ENCODE assay signal across 18 cellular contexts in the genomic region with DNA sequence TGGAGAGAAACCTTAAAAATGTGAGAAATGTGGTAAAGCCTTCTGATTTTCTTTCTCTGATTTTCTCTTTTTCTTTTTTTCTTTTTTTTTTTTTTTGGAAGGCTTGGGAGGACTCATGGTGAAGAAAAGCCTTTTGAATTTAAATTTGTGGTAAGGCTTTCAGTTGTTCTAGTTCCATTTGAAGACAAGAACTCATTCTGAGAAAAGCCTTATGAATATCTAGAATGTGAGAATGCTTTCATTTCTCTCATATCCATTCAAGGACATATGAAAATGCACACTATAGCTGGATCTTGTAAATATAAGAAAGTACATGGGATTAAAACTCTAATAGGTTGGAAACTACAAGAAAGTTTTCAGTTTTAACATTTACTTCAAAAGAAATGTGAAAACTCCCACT.
DNase-seq lines count a peak whose midpoint lies in the region; ATAC-seq and TF ChIP-seq lines count a peak whose summit lies in the region.
"Had no signal": no experiment of that assay in that cellular context is flagged by ENCODE, and none has a peak within 500 bp of the region (broad histone marks: within the 10 kb centered on the region; RNA-seq: fewer than 3 reads in every experiment).

No MANE protein-coding gene starts in this region.

- H3K4me3 Mint-ChIP-seq in activated T-helper 17 cell treated with anti-CD3 and anti-CD28 coated beads, Interleukin-2, amount 50 U/mL, for 72 hours = no peak overlapping the region
- H3K4me3 Mint-ChIP-seq in CD4-positive, alpha-beta T cell = no peak overlapping the region
- H3K4me3 Mint-ChIP-seq: CD4-positive, CD25-positive, alpha-beta regulatory T cell; H9 had no signal

- intact Hi-C loops in CD4-positive, alpha-beta T cell (cut with DNase I, micrococcal nuclease) = no loop called here

- no peak for DNase-seq in activated naive CD4-positive, alpha-beta T cell treated with anti-CD3 and anti-CD28 coated beads, Interleukin-2, amount 50 U/mL, for 16 hours
- no peak for DNase-seq in CD4-positive, alpha-beta T cell
- DNase-seq: 8988T; Calu3; CD4-positive, CD25-positive, alpha-beta regulatory T cell; DMS79; GOT3; H9; IMR-90; Kasumi-1; KBM-7 had no signal

- POLR2A ChIA-PET in CD4-positive, alpha-beta T cell (lab: Charles Lee) = no interaction called here

- no peaks in the 10 kb centered on the region for H3K36me3 Mint-ChIP-seq in activated T-helper 17 cell treated with anti-CD3 and anti-CD28 coated beads, Interleukin-2, amount 50 U/mL, for 72 hours (ENCODE audit: low read depth)
- no peaks in the 10 kb centered on the region for H3K36me3 Mint-ChIP-seq in CD4-positive, alpha-beta T cell (ENCODE audit: low read depth)
- H3K36me3 Mint-ChIP-seq: CD4-positive, CD25-positive, alpha-beta regulatory T cell had no signal

- ATAC-seq in GM18498 (IDR thresholded peaks at IDR 0.05; ENCODE audit: unreplicated experiment) (peak; percentile 45), GM21360 (IDR thresholded peaks at IDR 0.05; ENCODE audit: unreplicated experiment) (peak; percentile 70), HG03342 (IDR thresholded peaks at IDR 0.05; ENCODE audit: unreplicated experiment) (peak; percentile 40), GM21825 (IDR thresholded peaks at IDR 0.05; ENCODE audit: unreplicated experiment) (no peak)
- peak; percentile 9 for ATAC-seq in activated T-helper 17 cell treated with anti-CD3 and anti-CD28 coated beads, Interleukin-2, amount 50 U/mL, for 72 hours (replicated peaks)
- no peak for ATAC-seq in CD4-positive, alpha-beta T cell (ENCODE audit: poor library complexity)

- H3K4me1 Mint-ChIP-seq in activated T-helper 17 cell treated with anti-CD3 and anti-CD28 coated beads, Interleukin-2, amount 50 U/mL, for 72 hours = no peaks in the 10 kb centered on the region
- no peaks in the 10 kb centered on the region for H3K4me1 Mint-ChIP-seq in CD4-positive, alpha-beta T cell (ENCODE audit: low read depth)
- H3K4me1 Mint-ChIP-seq: CD4-positive, CD25-positive, alpha-beta regulatory T cell had no signal

- no peaks in the 10 kb centered on the region for H3K27me3 Mint-ChIP-seq in activated T-helper 17 cell treated with anti-CD3 and anti-CD28 coated beads, Interleukin-2, amount 50 U/mL, for 72 hours
- H3K27me3 Mint-ChIP-seq in CD4-positive, alpha-beta T cell = no peaks in the 10 kb centered on the region
- H3K27me3 Mint-ChIP-seq: CD4-positive, CD25-positive, alpha-beta regulatory T cell had no signal

- H3K27ac Mint-ChIP-seq in activated T-helper 17 cell treated with anti-CD3 and anti-CD28 coated beads, Interleukin-2, amount 50 U/mL, for 72 hours = no peak overlapping the region
- no peak overlapping the region for H3K27ac Mint-ChIP-seq in CD4-positive, alpha-beta T cell
- H3K27ac Mint-ChIP-seq: CD4-positive, CD25-positive, alpha-beta regulatory T cell; H9 had no signal

- TF ChIP-seq CTCF in CD4-positive, alpha-beta T cell (IDR thresholded peaks at IDR 0.05) = no peak

- CTCF ChIA-PET in CD4-positive, alpha-beta T cell (lab: Charles Lee) = no interaction called here

- H3K27me3 ChIP-seq in CD4-positive, alpha-beta T cell (ENCODE audit: control insufficient read depth, insufficient read depth, low read length) = no peaks in the 10 kb centered on the region
- H3K27me3 ChIP-seq: BLaER1 treated with 17β-estradiol and CSF1 and Interleukin-3, amounts not matched to agents 10 nM and 100 nM had no signal

- H3K27ac ChIP-seq in CD4-positive, alpha-beta T cell (ENCODE audit: low read depth, low read length) = no peak overlapping the region
- H3K27ac ChIP-seq: BLaER1 treated with 17β-estradiol and CSF1 and Interleukin-3, amounts not matched to agents 10 nM and 100 nM; HL-60 had no signal

- H3K9me3 Mint-ChIP-seq in activated T-helper 17 cell treated with anti-CD3 and anti-CD28 coated beads, Interleukin-2, amount 50 U/mL, for 72 hours = peaks cover 8% of the 10 kb centered on the region
- H3K9me3 Mint-ChIP-seq in CD4-positive, alpha-beta T cell = peaks cover 5% of the 10 kb centered on the region
- H3K9me3 Mint-ChIP-seq: H9 had no signal

- no peaks in the 10 kb centered on the region for H3K9me3 ChIP-seq in CD4-positive, alpha-beta T cell (ENCODE audit: control insufficient read depth, low read length)
- H3K9me3 ChIP-seq: BLaER1 treated with 17β-estradiol and CSF1 and Interleukin-3, amounts not matched to agents 10 nM and 100 nM had no signal

Comparison
In these comparisons a context has a peak if more than half of its experiments do, and no peak if none do; other contexts are left out.
1. ATAC-seq: peak in GM18498 (single experiment), GM21360 (single experiment), HG03342 (single experiment) and activated T-helper 17 cell treated with anti-CD3 and anti-CD28 coated beads, Interleukin-2, amount 50 U/mL, for 72 hours (single experiment); none in GM21825 (single experiment) and CD4-positive, alpha-beta T cell (single experiment).